In genomic region chr14:54230645-54231044, GRCh38 we compare ENCODE assay signal across 29 cellular contexts.
"Had no signal": no experiment of that assay in that cellular context is flagged by ENCODE, and none has a peak within 500 bp of the region (broad histone marks: within the 10 kb centered on the region; RNA-seq: fewer than 3 reads in every experiment).

No MANE protein-coding gene starts in this region.

- H3K36me3 ChIP-seq: colonic mucosa, esophagus muscularis mucosa, gastroesophageal sphincter, heart left ventricle, lower lobe of right lung, thyroid gland had no signal

- H3K27ac Mint-ChIP-seq: memory B cell; naive thymus-derived CD8-positive, alpha-beta T cell; progenitor cell of endocrine pancreas; stimulated activated naive CD8-positive, alpha-beta T cell treated with anti-CD3 and anti-CD28 coated beads, Interleukin-15, amount 100 ng/mL, for 72 hours; type B pancreatic cell had no signal

- H3K79me2 ChIP-seq: hepatocyte, parathyroid adenoma had no signal

- H3K4me3 Mint-ChIP-seq: central memory CD8-positive, alpha-beta T cell; memory B cell; naive thymus-derived CD8-positive, alpha-beta T cell; neural crest cell; stimulated activated naive CD8-positive, alpha-beta T cell treated with anti-CD3 and anti-CD28 coated beads, Interleukin-15, amount 100 ng/mL, for 72 hours; type B pancreatic cell had no signal

- FAIRE-seq: endothelial cell of umbilical vein had no signal

- H3K9me3 Mint-ChIP-seq: neural crest cell had no signal

- H3K36me3 Mint-ChIP-seq: memory B cell, type B pancreatic cell had no signal

- H3K4me1 ChIP-seq: colonic mucosa, esophagus muscularis mucosa, gastroesophageal sphincter, heart left ventricle, lower lobe of right lung, parathyroid adenoma, thyroid gland had no signal

- H3K4me1 Mint-ChIP-seq: central memory CD8-positive, alpha-beta T cell; memory B cell; naive thymus-derived CD8-positive, alpha-beta T cell; stimulated activated naive CD8-positive, alpha-beta T cell treated with anti-CD3 and anti-CD28 coated beads, Interleukin-15, amount 100 ng/mL, for 72 hours had no signal

- H3K27ac ChIP-seq: colonic mucosa, esophagus muscularis mucosa, foreskin keratinocyte, gastroesophageal sphincter, heart left ventricle, hepatocyte, lower lobe of right lung, parathyroid adenoma, thyroid gland had no signal

- H3K9me3 ChIP-seq: colonic mucosa, lower lobe of right lung, thyroid gland had no signal

- H3K4me3 ChIP-seq: colonic mucosa, esophagus muscularis mucosa, gastroesophageal sphincter, heart left ventricle, hepatocyte, lower lobe of right lung, smooth muscle cell, thyroid gland had no signal

- H2AFZ ChIP-seq: hepatocyte, parathyroid adenoma had no signal

- DNase-seq: colonic mucosa; dermis blood vessel endothelial cell; effector memory CD4-positive, alpha-beta T cell; foreskin keratinocyte; heart left ventricle; kidney glomerular epithelial cell; left colon; left ventricle myocardium superior; lower lobe of right lung; naive thymus-derived CD8-positive, alpha-beta T cell; stimulated activated CD4-positive, alpha-beta T cell treated with anti-CD3 and anti-CD28 coated beads, Interleukin-12 subunit alpha, Interleukin-12 subunit beta, amount 100 ng/mL, for 4 hours; stimulated activated CD4-positive, alpha-beta T cell treated with anti-CD3 and anti-CD28 coated beads, Interleukin-1b, Interleukin-23, amount 100 ng/mL, for 48 hours; stimulated activated CD4-positive, alpha-beta T cell treated with anti-CD3 and anti-CD28 coated beads, Interleukin-4, amount 100 ng/mL, for 1 hour; stimulated activated CD8-positive, alpha-beta memory T cell treated with anti-CD3 and anti-CD28 coated beads, Interleukin-4, amount 100 ng/mL, for 48 hours; stimulated activated naive CD4-positive, alpha-beta T cell; stimulated activated naive CD8-positive, alpha-beta T cell treated with anti-CD3 and anti-CD28 coated beads, Interleukin-15, amount 100 ng/mL, for 72 hours; thyroid gland had no signal

- ATAC-seq: foreskin keratinocyte; gastroesophageal sphincter; heart left ventricle; left colon; left ventricle myocardium superior; lower lobe of right lung; naive thymus-derived CD8-positive, alpha-beta T cell; sciatic nerve; stimulated activated naive CD8-positive, alpha-beta T cell treated with anti-CD3 and anti-CD28 coated beads, Interleukin-15, amount 100 ng/mL, for 72 hours had no signal

- H3K4me2 ChIP-seq: hepatocyte, smooth muscle cell had no signal

- H3K9ac ChIP-seq: parathyroid adenoma had no signal

- H3K27me3 ChIP-seq: colonic mucosa, esophagus muscularis mucosa, foreskin keratinocyte, gastroesophageal sphincter, hepatocyte, thyroid gland had no signal

- H3K27me3 Mint-ChIP-seq: type B pancreatic cell had no signal
